1 cellular context compared by ENCODE assay signal in genomic region chr16:31713071-31713944, GRCh38.
A peak's percentile ranks its signal among the peaks of the same experiment; 100 is the strongest.
TF ChIP-seq lines count a peak whose summit lies in the region.

No MANE protein-coding gene starts in this region.

TF ChIP-seq in K562, 482 proteins besides CTCF, POLR2A, EP300 and RAD21 (continued from another document and continues in another):
- TF ChIP-seq ELK1 (CRISPR knock-in tag; IDR thresholded peaks at IDR 0.05) (no peak), FOXK1 (CRISPR knock-in tag; IDR thresholded peaks at IDR 0.05; ENCODE audit: borderline replicate concordance) (peak; percentile 65; the same call in 1 of the 2 replicates), BRCA1 (IDR thresholded peaks at IDR 0.05) (no peak), BRCA1 (CRISPR knock-in tag; IDR thresholded peaks at IDR 0.05) (no peak), TFAP4 (CRISPR knock-in tag; IDR thresholded peaks at IDR 0.05; ENCODE audit: borderline replicate concordance) (peak; percentile 65; the same call in 1 of the 2 replicates), ZNF551 (CRISPR knock-in tag; IDR thresholded peaks at IDR 0.05) (no peak), NFXL1 (CRISPR knock-in tag; IDR thresholded peaks at IDR 0.05) (no peak), SMARCA5 (IDR thresholded peaks at IDR 0.05) (no peak), MBD1 (CRISPR knock-in tag; IDR thresholded peaks at IDR 0.05) (no peak), MYBL2 (IDR thresholded peaks at IDR 0.05; ENCODE audit: low read depth) (no peak), MYBL2 (CRISPR knock-in tag; IDR thresholded peaks at IDR 0.05; ENCODE audit: borderline replicate concordance) (no peak), ZNF280B (CRISPR knock-in tag; IDR thresholded peaks at IDR 0.05) (no peak), HMG20B (CRISPR knock-in tag; IDR thresholded peaks at IDR 0.05) (no peak), PATZ1 (CRISPR knock-in tag; IDR thresholded peaks at IDR 0.05; ENCODE audit: borderline replicate concordance) (no peak), TAF15 (IDR thresholded peaks at IDR 0.05; ENCODE audit: low read depth, low read length) (no peak), STAT5A (IDR thresholded peaks at IDR 0.05; ENCODE audit: borderline replicate concordance, low read length) (no peak), DEAF1 (CRISPR knock-in tag; IDR thresholded peaks at IDR 0.05) (no peak), SETDB1 (IDR thresholded peaks at IDR 0.05; ENCODE audit: low read length) (no peak), CC2D1A (IDR thresholded peaks at IDR 0.05) (0 out of 2 replicates have a peak, but pooled peaks have one; percentile 10), CBX1 (IDR thresholded peaks at IDR 0.05; ENCODE audit: low read depth) (peak; percentile 30; the same call in 1 of the 2 replicates), CSDE1 (IDR thresholded peaks at IDR 0.05) (no peak), ZNF407 (IDR thresholded peaks at IDR 0.05; ENCODE audit: low read depth) (no peak), LEF1 (IDR thresholded peaks at IDR 0.05) (no peak), REST (CRISPR knock-in tag; IDR thresholded peaks at IDR 0.05; ENCODE audit: low read depth) (no peak; the same call in 1 of the 2 replicates), TAL1 (IDR thresholded peaks at IDR 0.05) (no peak), PRDM10 (IDR thresholded peaks at IDR 0.05; ENCODE audit: partially characterized antibody) (no peak), CEBPG (CRISPR knock-in tag; IDR thresholded peaks at IDR 0.05) (no peak), CEBPG (tag; conservative IDR thresholded peaks at IDR 0.05 in 1 of 2, IDR thresholded peaks at IDR 0.05 in 1 of 2) (no peak), SMARCB1 (IDR thresholded peaks at IDR 0.05; ENCODE audit: insufficient read length, low read depth) (no peak), KDM1A (IDR thresholded peaks at IDR 0.05) (peak in 1 of 2 experiments; percentile 27; a peak in 1 of 4 replicates)
